Comparison of ENCODE assay signal across 1 cellular context in the genomic region with DNA sequence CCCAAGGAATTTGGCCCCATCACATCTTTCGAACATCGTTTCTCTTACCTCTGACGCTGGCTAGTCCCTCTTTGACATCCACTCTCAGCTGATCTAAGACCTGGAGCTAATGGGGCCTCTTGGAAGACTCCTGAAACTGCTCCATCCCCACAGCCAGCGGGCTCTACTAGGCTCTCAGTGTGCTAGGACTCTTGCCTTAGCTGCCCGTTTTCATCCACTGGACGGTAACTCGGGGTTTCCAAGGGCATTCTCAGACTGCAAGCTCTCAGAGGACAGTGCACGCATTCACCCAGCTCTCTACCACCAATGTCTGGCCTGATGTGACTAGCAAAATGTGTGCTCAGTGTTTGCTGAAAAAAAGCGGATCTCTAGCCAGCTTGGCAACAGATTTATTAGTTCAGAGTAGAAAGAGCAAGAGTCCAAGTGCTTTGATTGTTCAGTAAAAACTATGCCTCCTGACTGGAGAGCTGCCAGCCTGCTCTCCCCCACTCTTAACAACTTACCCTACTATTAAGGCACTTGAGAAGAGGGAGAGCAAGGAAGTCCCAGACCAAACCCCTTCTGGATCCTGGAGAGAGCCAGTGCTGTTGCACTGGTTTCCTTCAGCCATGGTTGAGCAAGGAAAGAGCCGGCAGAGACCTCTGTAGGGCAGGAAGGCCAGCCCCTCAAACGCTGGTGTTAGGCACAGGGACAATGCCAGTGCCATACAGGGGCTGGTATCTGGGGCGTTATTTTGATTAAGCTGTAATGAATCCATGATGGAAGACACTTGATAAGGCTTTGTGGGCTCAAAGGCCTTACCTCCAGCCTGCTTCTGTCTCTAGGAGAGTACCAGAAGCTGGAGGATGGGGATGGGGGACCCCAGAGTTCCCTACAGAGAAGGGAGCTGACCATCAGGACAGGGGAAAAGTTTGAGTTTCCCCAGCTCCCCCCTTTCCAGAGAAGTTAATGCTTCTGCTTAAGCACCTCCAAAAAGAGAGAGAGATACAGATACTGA.
TF ChIP-seq lines count a peak whose summit lies in the region.

No MANE protein-coding gene starts in this region.

TF ChIP-seq in endothelial cell of umbilical vein, 7 proteins besides CTCF, POLR2A, EP300 and RAD21:
- TF ChIP-seq GATA2 (IDR thresholded peaks at IDR 0.05; ENCODE audit: insufficient read depth, insufficient read length, low read depth, low read length) (no peak), POLR2AphosphoS5 (IDR thresholded peaks at IDR 0.05; ENCODE audit: insufficient read depth, low read depth, low read length) (no peak), FOS (IDR thresholded peaks at IDR 0.05; ENCODE audit: borderline replicate concordance, insufficient read depth, low read length) (no peak), EZH2 (IDR thresholded peaks at IDR 0.05; ENCODE audit: borderline replicate concordance, low read depth, low read length, severe bottlenecking) (no peak), JUN (IDR thresholded peaks at IDR 0.05; ENCODE audit: borderline replicate concordance, insufficient read depth, insufficient read length, low read depth) (no peak), MYC (IDR thresholded peaks at IDR 0.05; ENCODE audit: low read depth, low read length) (no peak)
- TF ChIP-seq, protein P1, sequence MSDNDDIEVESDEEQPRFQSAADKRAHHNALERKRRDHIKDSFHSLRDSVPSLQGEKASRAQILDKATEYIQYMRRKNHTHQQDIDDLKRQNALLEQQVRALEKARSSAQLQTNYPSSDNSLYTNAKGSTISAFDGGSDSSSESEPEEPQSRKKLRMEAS (IDR thresholded peaks at IDR 0.05; ENCODE audit: insufficient read depth, insufficient read length) = no peak
